In genomic region chr6:127457444-127458064, GRCh38 we compare ENCODE assay signal across 9 cellular contexts. TPM values are rescaled to one million over a fixed set of nuclear protein-coding genes. Genes with fewer than 3 reads are reported as not detected.
DNase-seq lines count a peak whose midpoint lies in the region; ATAC-seq and TF ChIP-seq lines count a peak whose summit lies in the region.
"Had no signal": no experiment of that assay in that cellular context is flagged by ENCODE, and none has a peak within 500 bp of the region (broad histone marks: within the 10 kb centered on the region; RNA-seq: fewer than 3 reads in every experiment).

No MANE protein-coding gene starts in this region.

- intact Hi-C loops in prostate gland (cut with DNase I), result loop anchor here (2.0 to 5.0 kb wide), 2 partner anchors 65 to 115 kb away; partner anchors contain the start of gene ECHDC1

- no peaks in the 10 kb centered on the region for H3K27me3 ChIP-seq in prostate gland (replicated peaks; ENCODE audit: insufficient read depth)

- DNase-seq in CD1c-positive myeloid dendritic cell (ENCODE audit: extremely low spot score), result peak; percentile 90
- DNase-seq in SIG-M5 treated with dmso at 0.1 percent for 504 hours (lab: John Stamatoyannopoulos, UW; ENCODE audit: unreplicated experiment), result peak; percentile 99
- peak; percentile 89 for DNase-seq in fibroblast of the aortic adventitia (ENCODE audit: low read depth)
- DNase-seq in prostate gland (ENCODE audit: low spot score), result no peak
- no peak for DNase-seq in cortex of kidney (lab: John Stamatoyannopoulos, UW)
- DNase-seq in SHP77 (lab: John Stamatoyannopoulos, UW), result no peak
- DNase-seq: NCI-H1694 had no signal

- no peak for ATAC-seq in GM21526 (IDR thresholded peaks at IDR 0.05; ENCODE audit: low FRiP score, unreplicated experiment)
- no peak for ATAC-seq in HG03159 (IDR thresholded peaks at IDR 0.05; ENCODE audit: unreplicated experiment)

- peak overlapping the region; percentile 12 to 49 for H3K27ac ChIP-seq in prostate gland

- H3K36me3 ChIP-seq in prostate gland, result no peaks in the 10 kb centered on the region

- no peaks in the 10 kb centered on the region for H3K4me1 ChIP-seq in prostate gland (replicated peaks)

- no peak for TF ChIP-seq CTCF in fibroblast of the aortic adventitia (IDR thresholded peaks at IDR 0.05; ENCODE audit: insufficient read depth, low read length)
- TF ChIP-seq CTCF in prostate gland (IDR thresholded peaks at IDR 0.05), result no peak

- H3K4me3 ChIP-seq in fibroblast of the aortic adventitia (ENCODE audit: low read depth, low read length), result no peak overlapping the region
- H3K4me3 ChIP-seq in prostate gland, result peak overlapping the region in 1 of 2 donors; percentile 26

- 37% methylated on average over 3 of the region's 3 CpGs for WGBS in prostate gland

- no peak for TF ChIP-seq POLR2A in prostate gland (IDR thresholded peaks at IDR 0.05)

- H3K9me3 ChIP-seq in prostate gland, result no peaks in the 10 kb centered on the region

RNA-seq across cellular contexts. Expression of gene KIAA0408, which starts 1.6 kb away (rescaled TPM):
- total RNA-seq in fibroblast of the aortic adventitia (ENCODE audit: low replicate concordance) (1.5 and 12.8 TPM in 2 replicates), prostate gland (1 to 10 TPM; 1.5 to 6.3 TPM)

Comparison
In these comparisons a context has a peak if more than half of its experiments do, and no peak if none do; other contexts are left out.
1. DNase-seq: peak in CD1c-positive myeloid dendritic cell (single experiment), SIG-M5 treated with dmso at 0.1 percent for 504 hours (single experiment) and fibroblast of the aortic adventitia (single experiment); none in prostate gland (single experiment), cortex of kidney (single experiment) and SHP77 (0 of 2).